11 cellular contexts compared by ENCODE assay signal in genomic region chr20:59055302-59055701, GRCh38. TPM values are rescaled to one million over a fixed set of nuclear protein-coding genes. Genes with fewer than 3 reads are reported as not detected.
DNase-seq lines count a peak whose midpoint lies in the region; ATAC-seq and TF ChIP-seq lines count a peak whose summit lies in the region.
"Had no signal": no experiment of that assay in that cellular context is flagged by ENCODE, and none has a peak within 500 bp of the region (broad histone marks: within the 10 kb centered on the region; RNA-seq: fewer than 3 reads in every experiment).

No MANE protein-coding gene starts in this region.

- H3K9me3 ChIP-seq in CD4-positive, CD25-positive, alpha-beta regulatory T cell (ENCODE audit: control insufficient read depth in 2 of 2, low read length in 2 of 2) = peaks cover 0 to 4% of the 10 kb centered on the region in 2 experiments
- H3K9me3 ChIP-seq in lung (ENCODE audit: control insufficient read depth in 2 of 2, insufficient read depth in 1 of 2, low read length in 1 of 2) = no peaks in the 10 kb centered on the region

- H3K4me2 ChIP-seq in KMS-11 = no peak overlapping the region

- H3K27ac Mint-ChIP-seq in CD4-positive, CD25-positive, alpha-beta regulatory T cell = no peak overlapping the region

- H3K9me3 Mint-ChIP-seq in CD4-positive, CD25-positive, alpha-beta regulatory T cell = peaks cover 0 to 4% (median 0%) of the 10 kb centered on the region in 7 donors

- no peak overlapping the region for H2AFZ ChIP-seq in KMS-11 (ENCODE audit: low read depth)

- H3K36me3 Mint-ChIP-seq in CD4-positive, CD25-positive, alpha-beta regulatory T cell = no peaks in the 10 kb centered on the region

- no peak for ATAC-seq in CD4-positive, CD25-positive, alpha-beta regulatory T cell (ENCODE audit: low read depth in 2 of 2)
- ATAC-seq in lung (ENCODE audit: insufficient read depth, low FRiP score) (no peak), HG03039 (IDR thresholded peaks at IDR 0.05; ENCODE audit: unreplicated experiment) (no peak), left colon (no peak)

- DNase-seq in CD4-positive, CD25-positive, alpha-beta regulatory T cell = peak in 2 of 3 donors; percentile 39 to 53
- no peak for DNase-seq in astrocyte of the spinal cord (ENCODE audit: low read depth, low spot score)
- DNase-seq in lung (ENCODE audit: low spot score) = no peak
- no peak for DNase-seq in NCI-H524 treated with DMSO at 0.1 percent for 48 hours (lab: John Stamatoyannopoulos, UW)
- DNase-seq in left colon = no peak
- DNase-seq in DMS114 treated with DMSO at 0.1 percent for 48 hours (lab: John Stamatoyannopoulos, UW; ENCODE audit: unreplicated experiment) = no peak
- DNase-seq: effector memory CD4-positive, alpha-beta T cell; NCI-H446; nucleus accumbens had no signal

- 62 to 63% methylated on average over 7 of the region's 7 CpGs for WGBS in lung, 2 donors

- H3K27me3 Mint-ChIP-seq in CD4-positive, CD25-positive, alpha-beta regulatory T cell = peaks cover 55% of the 10 kb centered on the region

- no peaks in the 10 kb centered on the region for H3K4me1 ChIP-seq in CD4-positive, CD25-positive, alpha-beta regulatory T cell (ENCODE audit: control insufficient read depth, insufficient read depth, low read length, poor library complexity, severe bottlenecking)
- H3K4me1 ChIP-seq in KMS-11 (ENCODE audit: low read depth, poor library complexity, severe bottlenecking) (no peaks in the 10 kb centered on the region), lung (ENCODE audit: control insufficient read depth in 2 of 2, insufficient read depth in 2 of 2, low read length in 2 of 2) (no peaks in the 10 kb centered on the region)

- no peaks in the 10 kb centered on the region for H3K36me3 ChIP-seq in CD4-positive, CD25-positive, alpha-beta regulatory T cell (ENCODE audit: control insufficient read depth, insufficient read depth, low read length)
- no peaks in the 10 kb centered on the region for H3K36me3 ChIP-seq in KMS-11 (ENCODE audit: insufficient read depth)
- no peaks in the 10 kb centered on the region for H3K36me3 ChIP-seq in lung (ENCODE audit: control insufficient read depth in 2 of 2, insufficient read depth in 2 of 2, low read length in 2 of 2)

- intact Hi-C loops in left colon (cut with DNase I, micrococcal nuclease) = no loop called here

- in situ Hi-C loops in astrocyte of the spinal cord (cut with HindIII; ENCODE audit: low sequenced_read_pairs) = no loop called here

- H3K27me3 ChIP-seq in CD4-positive, CD25-positive, alpha-beta regulatory T cell (ENCODE audit: control insufficient read depth, insufficient read depth, low read length) = peaks cover 21% of the 10 kb centered on the region
- no peaks in the 10 kb centered on the region for H3K27me3 ChIP-seq in KMS-11 (ENCODE audit: insufficient read depth, low read depth)
- no peaks in the 10 kb centered on the region for H3K27me3 ChIP-seq in lung (ENCODE audit: control insufficient read depth, insufficient read depth)

- H3K27ac ChIP-seq in CD4-positive, CD25-positive, alpha-beta regulatory T cell (ENCODE audit: insufficient read depth, low read length, poor library complexity, severe bottlenecking) = no peak overlapping the region
- H3K27ac ChIP-seq in KMS-11 = no peak overlapping the region
- H3K27ac ChIP-seq in lung (ENCODE audit: low read depth in 1 of 2, low read length in 1 of 2) = no peak overlapping the region

- H3K4me3 Mint-ChIP-seq in CD4-positive, CD25-positive, alpha-beta regulatory T cell = no peak overlapping the region

- no peak overlapping the region for H3K4me3 ChIP-seq in CD4-positive, CD25-positive, alpha-beta regulatory T cell (ENCODE audit: low read depth, low read length)
- H3K4me3 ChIP-seq in KMS-11 (IDR thresholded peaks at IDR 0.05; ENCODE audit: insufficient read depth, low read depth, low read length) (no peak overlapping the region), astrocyte of the spinal cord (ENCODE audit: low read depth, low read length) (no peak overlapping the region), lung (no peak overlapping the region)

- H3K79me2 ChIP-seq in KMS-11 (ENCODE audit: insufficient read depth, low read depth) = no peaks in the 10 kb centered on the region

- no peak overlapping the region for H3K9ac ChIP-seq in KMS-11

- TF ChIP-seq CTCF in KMS-11 (conservative IDR thresholded peaks at IDR 0.05; ENCODE audit: low read depth, low read length) = peak; percentile 31; the same call in 1 of the 2 replicates
- TF ChIP-seq CTCF in astrocyte of the spinal cord (IDR thresholded peaks at IDR 0.05; ENCODE audit: low read depth, low read length) = peak; percentile 39
- peak; percentile 14 for TF ChIP-seq CTCF in lung (IDR thresholded peaks at IDR 0.05; ENCODE audit: control extremely low read depth, extremely low read depth)

- H3K4me1 Mint-ChIP-seq in CD4-positive, CD25-positive, alpha-beta regulatory T cell = peaks cover 0 to 5% (median 0%) of the 10 kb centered on the region in 4 donors

- H4K20me1 ChIP-seq in KMS-11 (ENCODE audit: insufficient read depth) = no peaks in the 10 kb centered on the region

RNA-seq across cellular contexts. Expression of gene PRELID3B, which starts 12.7 kb away (rescaled TPM):
- 50.4 TPM for total RNA-seq in CD4-positive, CD25-positive, alpha-beta regulatory T cell
- 10 to 100 TPM; 33.8 to 44.7 (median 37.6) TPM for polyA plus RNA-seq in CD4-positive, CD25-positive, alpha-beta regulatory T cell
- 10 to 100 TPM; 48.7 to 61.1 TPM for total RNA-seq in lung
- 10 to 100 TPM; 19.9 to 33.7 TPM for polyA plus RNA-seq in lung
- total RNA-seq in left colon = 100 to 1,000 TPM; 125 to 137 TPM

RNA-seq across cellular contexts. Expression of gene ATP5F1E, which starts 23.2 kb away (rescaled TPM):
- 54.9 TPM for total RNA-seq in CD4-positive, CD25-positive, alpha-beta regulatory T cell
- polyA plus RNA-seq in CD4-positive, CD25-positive, alpha-beta regulatory T cell = 100 to 1,000 TPM in 2 of 4 donors, 10 to 100 TPM in 2; 85.6 to 145 (median 102) TPM
- total RNA-seq in lung (10 to 100 TPM; 18.4 to 74.3 TPM), left colon (10 to 100 TPM; 64.2 to 79.2 TPM)
- polyA plus RNA-seq in lung = 10 to 100 TPM; 53.9 to 88.8 TPM

RNA-seq across cellular contexts. Expression of gene TUBB1, which starts 36.1 kb away (rescaled TPM):
- total RNA-seq in CD4-positive, CD25-positive, alpha-beta regulatory T cell = 31.7 TPM
- under 1 TPM; 0.07 to 0.22 (median 0.13) TPM for polyA plus RNA-seq in CD4-positive, CD25-positive, alpha-beta regulatory T cell
- 1 to 10 TPM in 1 of 2 donors, under 1 TPM in 1; 0.64 to 6.6 TPM for total RNA-seq in lung
- polyA plus RNA-seq in lung = 1 to 10 TPM in 1 of 2 donors, under 1 TPM in 1; 0.87 to 6.8 TPM
- total RNA-seq in left colon = not detected

RNA-seq across cellular contexts. Expression of gene CTSZ, which starts 48.2 kb away (rescaled TPM):
- 26.6 TPM for total RNA-seq in CD4-positive, CD25-positive, alpha-beta regulatory T cell
- polyA plus RNA-seq in CD4-positive, CD25-positive, alpha-beta regulatory T cell = 1 to 10 TPM; 1.8 to 3.4 (median 3.2) TPM
- 100 to 1,000 TPM; 105 to 393 TPM for total RNA-seq in lung
- polyA plus RNA-seq in lung = 100 to 1,000 TPM; 189 to 558 TPM
- 100 to 1,000 TPM; 283 to 307 TPM for total RNA-seq in left colon

Comparison
In these comparisons a context has a peak if more than half of its experiments do, and no peak if none do; other contexts are left out.
1. DNase-seq: peak in CD4-positive, CD25-positive, alpha-beta regulatory T cell (2 of 3); none in astrocyte of the spinal cord (single experiment), lung (single experiment), NCI-H524 treated with DMSO at 0.1 percent for 48 hours (single experiment), left colon (0 of 2) and DMS114 treated with DMSO at 0.1 percent for 48 hours (single experiment).
2. Peak in every context shown above with its lines, with median percentiles within 50 percentile points of each other: CTCF ChIP-seq.